ENCODE assay signal across 10 cellular contexts in genomic region chr14:61710853-61711817, GRCh38. TPM values are rescaled to one million over a fixed set of nuclear protein-coding genes. Genes with fewer than 3 reads are reported as not detected.
A peak's percentile ranks its signal among the peaks of the same experiment; 100 is the strongest.
DNase-seq lines count a peak whose midpoint lies in the region; ATAC-seq and TF ChIP-seq lines count a peak whose summit lies in the region.
"Had no signal": no experiment of that assay in that cellular context is flagged by ENCODE, and none has a peak within 500 bp of the region (broad histone marks: within the 10 kb centered on the region; RNA-seq: fewer than 3 reads in every experiment).

No MANE protein-coding gene starts in this region.

- H3K4me1 Mint-ChIP-seq in activated T-cell treated with anti-CD3 and anti-CD28 coated beads, Interleukin-2, amount 50 U/mL, for 24 hours (ENCODE audit: low read depth): peaks cover 88% of the 10 kb centered on the region
- H3K4me1 Mint-ChIP-seq in chondrocyte (ENCODE audit: low read depth): peaks cover 89% of the 10 kb centered on the region

- H2AFZ ChIP-seq in smooth muscle cell (ENCODE audit: low read depth): no peak overlapping the region

- H3K27ac Mint-ChIP-seq in activated T-cell treated with anti-CD3 and anti-CD28 coated beads, Interleukin-2, amount 50 U/mL, for 24 hours: peak overlapping the region; percentile 80
- H3K27ac Mint-ChIP-seq in chondrocyte (ENCODE audit: unreplicated experiment): peak overlapping the region; percentile 62

- no peaks in the 10 kb centered on the region for H3K9me3 ChIP-seq in smooth muscle cell (replicated peaks; ENCODE audit: low read depth)

- H3K27me3 ChIP-seq in smooth muscle cell (ENCODE audit: low read depth): no peaks in the 10 kb centered on the region

- peaks cover 58% of the 10 kb centered on the region for H3K36me3 Mint-ChIP-seq in activated T-cell treated with anti-CD3 and anti-CD28 coated beads, Interleukin-2, amount 50 U/mL, for 24 hours (ENCODE audit: low read depth)
- H3K36me3 Mint-ChIP-seq in chondrocyte (ENCODE audit: low read depth): peaks cover 4% of the 10 kb centered on the region

- H4K20me1 ChIP-seq in smooth muscle cell (ENCODE audit: low read depth): peaks cover 96% of the 10 kb centered on the region

- H3K27ac ChIP-seq in smooth muscle cell (ENCODE audit: low read depth): peak overlapping the region; percentile 42

- no peak overlapping the region for H3K4me3 ChIP-seq in smooth muscle cell

- H3F3A ChIP-seq in smooth muscle cell (ENCODE audit: low read depth): no peaks in the 10 kb centered on the region

- no peaks in the 10 kb centered on the region for H3K27me3 Mint-ChIP-seq in activated T-cell treated with anti-CD3 and anti-CD28 coated beads, Interleukin-2, amount 50 U/mL, for 24 hours
- no peaks in the 10 kb centered on the region for H3K27me3 Mint-ChIP-seq in chondrocyte (ENCODE audit: low read depth)

- no peak for DNase-seq in activated T-cell treated with anti-CD3 and anti-CD28 coated beads, Interleukin-2, amount 50 U/mL, for 24 hours
- DNase-seq in activated T-cell treated with anti-CD3 and anti-CD28 coated beads, Interleukin-2, amount 50 U/mL, for 48 hours: no peak
- peak; percentile 60 for DNase-seq in NCI-H345 treated with DMSO at 0.1 percent for 48 hours (lab: John Stamatoyannopoulos, UW; ENCODE audit: unreplicated experiment)
- no peak for DNase-seq in chondrocyte (ENCODE audit: low spot score)
- DNase-seq in smooth muscle cell (lab: John Stamatoyannopoulos, UW; ENCODE audit: unreplicated experiment): no peak
- no peak for DNase-seq in medulla oblongata (ENCODE audit: extremely low spot score)
- DNase-seq: substantia nigra had no signal

- TF ChIP-seq CTCF in chondrocyte (IDR thresholded peaks at IDR 0.05): no peak
- no peak for TF ChIP-seq CTCF in smooth muscle cell (IDR thresholded peaks at IDR 0.05; ENCODE audit: borderline replicate concordance, insufficient read depth, poor library complexity, severe bottlenecking)

- H3K79me2 ChIP-seq in smooth muscle cell (ENCODE audit: low read depth): peaks cover 96% of the 10 kb centered on the region

- H3K4me3 Mint-ChIP-seq in activated T-cell treated with anti-CD3 and anti-CD28 coated beads, Interleukin-2, amount 50 U/mL, for 24 hours: peak overlapping the region; percentile 52
- no peak overlapping the region for H3K4me3 Mint-ChIP-seq in chondrocyte (ENCODE audit: unreplicated experiment)

- H3K9me3 Mint-ChIP-seq in activated T-cell treated with anti-CD3 and anti-CD28 coated beads, Interleukin-2, amount 50 U/mL, for 24 hours: no peaks in the 10 kb centered on the region
- H3K9me3 Mint-ChIP-seq in chondrocyte (ENCODE audit: low read depth): peaks cover 3% of the 10 kb centered on the region

- no peaks in the 10 kb centered on the region for H3K36me3 ChIP-seq in smooth muscle cell (ENCODE audit: low read depth)

- H3K4me2 ChIP-seq in smooth muscle cell: peak overlapping the region; percentile 17

- 72% methylated on average over 12 of the region's 12 CpGs for WGBS in smooth muscle cell (ENCODE audit: low lambda C conversion rate)

- H3K9ac ChIP-seq in smooth muscle cell (ENCODE audit: low read depth): no peak overlapping the region

- ATAC-seq in HG02759 (IDR thresholded peaks at IDR 0.05; ENCODE audit: unreplicated experiment): no peak
- ATAC-seq in GM18867 (IDR thresholded peaks at IDR 0.05; ENCODE audit: unreplicated experiment): no peak
- ATAC-seq: right cardiac atrium had no signal

- H3K4me1 ChIP-seq in smooth muscle cell (ENCODE audit: low read depth): peaks cover 39% of the 10 kb centered on the region

RNA-seq across cellular contexts. Expression of gene HIF1A, which starts 15.8 kb away (rescaled TPM):
- total RNA-seq in chondrocyte: 466 to 676 TPM (median 660 TPM) in 3 replicates
- 333 and 376 TPM in 2 replicates for total RNA-seq in smooth muscle cell
- polyA plus RNA-seq in smooth muscle cell: 140 and 152 TPM in 2 replicates

RNA-seq across cellular contexts. Expression of gene SNAPC1, which starts 51.1 kb away (rescaled TPM):
- 7.9 to 9.9 TPM (median 8.6 TPM) in 3 replicates for total RNA-seq in chondrocyte
- 13.3 and 13.5 TPM in 2 replicates for total RNA-seq in smooth muscle cell
- 6.1 and 8.4 TPM in 2 replicates for polyA plus RNA-seq in smooth muscle cell
